ENCODE assay signal across 8 cellular contexts in the genomic region with DNA sequence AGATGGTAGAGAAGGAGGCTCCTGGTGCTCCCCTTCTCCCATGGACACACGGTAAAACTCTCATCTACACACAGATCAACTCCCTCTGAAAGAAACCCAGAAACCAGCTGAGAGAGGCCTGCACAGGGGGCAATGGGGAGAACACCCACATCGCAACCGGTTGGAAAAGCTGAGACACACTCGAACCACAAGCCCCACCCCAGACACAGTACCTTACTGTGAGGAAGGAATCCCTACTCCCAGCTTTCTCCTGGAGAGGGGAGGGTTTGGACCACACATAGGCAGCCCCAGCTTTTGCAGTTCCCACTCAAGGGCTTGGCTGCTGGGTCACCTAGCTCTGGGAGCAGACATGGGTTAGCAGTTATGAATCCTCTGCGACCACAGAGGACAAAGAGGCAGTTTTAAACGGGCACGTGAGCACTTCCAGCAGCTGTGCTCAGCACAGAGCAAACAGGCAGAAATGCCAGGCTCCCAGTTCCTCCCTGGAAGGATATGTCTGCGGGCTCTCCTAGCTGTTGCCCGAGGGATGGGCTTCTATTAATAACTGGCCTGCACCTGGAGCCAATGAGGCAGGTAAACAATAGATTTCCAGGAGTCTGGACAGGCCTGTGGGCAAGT. TPM values are rescaled to one million over a fixed set of nuclear protein-coding genes. Genes with fewer than 3 reads are reported as not detected.
DNase-seq lines count a peak whose midpoint lies in the region; ATAC-seq and TF ChIP-seq lines count a peak whose summit lies in the region.
"Not testable (repeated sequence)": the region's sequence is repeated elsewhere in the genome, so short reads cannot be mapped to it uniquely, and the experiment has no call there.

No MANE protein-coding gene starts in this region.

- intact Hi-C loops in activated CD4-positive, alpha-beta T cell treated with anti-CD3 and anti-CD28 coated beads for 36 hours (cut with DNase I, micrococcal nuclease): not testable (repeated sequence)

- H3K27ac Mint-ChIP-seq in activated CD4-positive, alpha-beta T cell treated with anti-CD3 and anti-CD28 coated beads for 36 hours: not testable (repeated sequence)

- not testable (repeated sequence) for H3K9me2 ChIP-seq in MM.1S (replicated peaks; ENCODE audit: insufficient read depth, low read length)

- H2BK15ac ChIP-seq in neuronal stem cell (ENCODE audit: low read length): not testable (repeated sequence)

- H3K18ac ChIP-seq in neuronal stem cell (ENCODE audit: low read length): not testable (repeated sequence)

- H3K27me3 ChIP-seq in MM.1S (replicated peaks; ENCODE audit: insufficient read depth, low read length); neuronal stem cell (ENCODE audit: control insufficient read depth in 3 of 3, insufficient read depth in 3 of 3, low read depth in 1 of 3, low read length in 3 of 3): not testable (repeated sequence)

- H3K4me3 ChIP-seq in MM.1S (ENCODE audit: low read length); neuronal stem cell (ENCODE audit: low read length in 2 of 2): not testable (repeated sequence)

- H3K4ac ChIP-seq in neuronal stem cell (ENCODE audit: low read length): not testable (repeated sequence)

- H3K9me3 ChIP-seq in MM.1S (replicated peaks; ENCODE audit: insufficient read depth, low read length); neuronal stem cell (replicated peaks in 1 of 2; ENCODE audit: control insufficient read depth in 2 of 2, insufficient read depth in 1 of 2, low read depth in 1 of 2, low read length in 2 of 2): not testable (repeated sequence)

- TF ChIP-seq CTCF in MM.1S (IDR thresholded peaks at IDR 0.05; ENCODE audit: low read length): not testable (repeated sequence)

- POLR2A ChIA-PET in activated CD4-positive, alpha-beta T cell treated with anti-CD3 and anti-CD28 coated beads for 36 hours (lab: Charles Lee): not testable (repeated sequence)

- not testable (repeated sequence) for H2BK120ac ChIP-seq in neuronal stem cell (ENCODE audit: low read depth, low read length)

- ATAC-seq in activated CD4-positive, alpha-beta T cell treated with anti-CD3 and anti-CD28 coated beads for 36 hours: peak; percentile 47

- not testable (repeated sequence) for H4K91ac ChIP-seq in neuronal stem cell (ENCODE audit: low read depth, low read length, poor library complexity)

- peak overlapping the region; percentile 18; the same call in 1 of the 2 replicates for H3K27ac ChIP-seq in MM.1S (ENCODE audit: low read length)
- not testable (repeated sequence) for H3K27ac ChIP-seq in neuronal stem cell (replicated peaks; ENCODE audit: low read length)

- not testable (repeated sequence) for H3F3A ChIP-seq in MM.1S (ENCODE audit: insufficient read depth, low read length)

- not testable (repeated sequence) for H2BK12ac ChIP-seq in neuronal stem cell (ENCODE audit: low read length)

- H3K14ac ChIP-seq in neuronal stem cell (ENCODE audit: low read length): not testable (repeated sequence)

- H3K79me1 ChIP-seq in neuronal stem cell (ENCODE audit: low read depth, low read length): not testable (repeated sequence)

- H3K27me3 Mint-ChIP-seq in activated CD4-positive, alpha-beta T cell treated with anti-CD3 and anti-CD28 coated beads for 36 hours: not testable (repeated sequence)

- DNase-seq in ELF-1 (ENCODE audit: low read depth, low spot score) (peak; percentile 38), MM.1S (peak; percentile 29), NCI-H2081 treated with DMSO at 0.1 percent for 48 hours (lab: John Stamatoyannopoulos, UW) (peak; percentile 46), NCI-H748 treated with DMSO at 0.1 percent for 48 hours (lab: John Stamatoyannopoulos, UW) (peak; percentile 2), foreskin melanocyte (peak; percentile 33), ureter (ENCODE audit: low spot score) (peak; percentile 8)
- DNase-seq in activated CD4-positive, alpha-beta T cell treated with anti-CD3 and anti-CD28 coated beads for 36 hours; neuronal stem cell (ENCODE audit: low spot score): not testable (repeated sequence)

- not testable (repeated sequence) for H4K20me1 ChIP-seq in MM.1S (ENCODE audit: insufficient read depth, low read length)

- H3K36me3 ChIP-seq in MM.1S (replicated peaks; ENCODE audit: insufficient read depth, low read length); neuronal stem cell (replicated peaks in 1 of 2; ENCODE audit: control insufficient read depth in 2 of 2, insufficient read depth in 2 of 2, low read length in 2 of 2): not testable (repeated sequence)

- not testable (repeated sequence) for H3K4me1 ChIP-seq in MM.1S (ENCODE audit: low read length); neuronal stem cell (ENCODE audit: control insufficient read depth in 2 of 2, insufficient read depth in 1 of 2, low read depth in 1 of 2, low read length in 2 of 2)

- H3K9ac ChIP-seq in MM.1S (ENCODE audit: low read length); neuronal stem cell (ENCODE audit: low read depth, low read length, poor library complexity): not testable (repeated sequence)

- H3K79me2 ChIP-seq in MM.1S (ENCODE audit: low read length): not testable (repeated sequence)

- no CpG with 5 or more reads among the region's 9 CpGs for WGBS in neuronal stem cell (ENCODE audit: extremely low coverage in 2 of 2, insufficient read length in 2 of 2, insufficient replicate concordance in 1 of 2), 2 donors

- H4K8ac ChIP-seq in neuronal stem cell (ENCODE audit: low read depth, low read length): not testable (repeated sequence)

- H2BK5ac ChIP-seq in neuronal stem cell (ENCODE audit: low read length): not testable (repeated sequence)

- H3K4me3 Mint-ChIP-seq in activated CD4-positive, alpha-beta T cell treated with anti-CD3 and anti-CD28 coated beads for 36 hours: not testable (repeated sequence)

- not testable (repeated sequence) for H3K4me2 ChIP-seq in MM.1S (ENCODE audit: low read depth, low read length); neuronal stem cell (ENCODE audit: insufficient read depth, low read length, poor library complexity, severe bottlenecking)

- not testable (repeated sequence) for H3K36me3 Mint-ChIP-seq in activated CD4-positive, alpha-beta T cell treated with anti-CD3 and anti-CD28 coated beads for 36 hours (ENCODE audit: low read depth)

- CTCF ChIA-PET in activated CD4-positive, alpha-beta T cell treated with anti-CD3 and anti-CD28 coated beads for 36 hours (lab: Charles Lee): not testable (repeated sequence)

- H3K9me3 Mint-ChIP-seq in activated CD4-positive, alpha-beta T cell treated with anti-CD3 and anti-CD28 coated beads for 36 hours (ENCODE audit: low read depth): not testable (repeated sequence)

- not testable (repeated sequence) for H3K4me1 Mint-ChIP-seq in activated CD4-positive, alpha-beta T cell treated with anti-CD3 and anti-CD28 coated beads for 36 hours

- not testable (repeated sequence) for H3K23ac ChIP-seq in neuronal stem cell (ENCODE audit: low read depth, low read length, poor library complexity)

- H2AFZ ChIP-seq in MM.1S (ENCODE audit: low read length): not testable (repeated sequence)
- H2AFZ ChIP-seq in neuronal stem cell (ENCODE audit: low read length): peak overlapping the region; percentile 84

- H2AK5ac ChIP-seq in neuronal stem cell (ENCODE audit: low read depth, low read length): not testable (repeated sequence)

RNA-seq across cellular contexts. Expression of a gene that starts 21.5 kb away (rescaled TPM):
- 10 to 100 TPM in 1 of 2 experiments, 1 to 10 TPM in 1; 6.5 to 10.3 TPM for total RNA-seq in activated CD4-positive, alpha-beta T cell treated with anti-CD3 and anti-CD28 coated beads for 36 hours
- polyA plus RNA-seq in neuronal stem cell (2013, experiment 1 of 2): 20.1 TPM
- 20.2 TPM for polyA plus RNA-seq in neuronal stem cell (2013, experiment 2 of 2)
- 9.0 TPM for total RNA-seq in ureter

RNA-seq across cellular contexts. Expression of a gene that starts 52.6 kb away (rescaled TPM):
- 10 to 100 TPM; 22.4 to 24.8 TPM for total RNA-seq in activated CD4-positive, alpha-beta T cell treated with anti-CD3 and anti-CD28 coated beads for 36 hours
- 26.0 TPM for polyA plus RNA-seq in neuronal stem cell (2013, experiment 1 of 2)
- 25.8 TPM for polyA plus RNA-seq in neuronal stem cell (2013, experiment 2 of 2)
- 31.4 TPM for total RNA-seq in ureter
